ENCODE assay signal across 23 cellular contexts in the genomic region with DNA sequence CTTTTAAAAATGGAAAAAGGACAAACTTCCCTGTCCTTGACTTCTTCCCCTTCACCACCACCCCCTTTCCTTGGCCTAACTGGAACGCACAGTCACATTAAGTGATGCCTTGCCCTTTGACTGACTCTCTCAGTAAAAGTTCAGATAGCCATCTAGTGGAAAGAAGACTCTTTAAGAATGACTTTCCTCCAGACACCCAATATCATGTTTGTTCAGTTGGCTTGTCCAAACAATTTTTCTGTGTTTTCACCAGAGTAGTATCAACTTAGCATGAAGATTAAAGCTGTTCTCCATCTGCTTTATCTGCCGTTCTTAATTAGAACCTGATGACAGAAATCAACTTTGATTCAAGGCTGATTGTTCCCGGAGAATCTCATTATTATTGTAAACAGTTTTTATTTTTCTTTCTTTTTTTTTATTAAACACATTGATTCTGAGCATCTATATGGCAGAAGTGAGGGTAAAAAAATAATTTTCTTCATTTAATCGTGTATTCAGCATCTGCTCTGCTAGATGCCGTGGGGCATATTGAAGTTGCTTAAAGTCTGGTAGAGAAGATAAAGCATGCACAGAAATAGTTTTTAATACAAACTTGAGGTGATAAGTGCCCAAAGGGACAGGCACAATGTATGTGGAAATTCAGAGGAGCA. TPM values are rescaled to one million over a fixed set of nuclear protein-coding genes. Genes with fewer than 3 reads are reported as not detected.
DNase-seq lines count a peak whose midpoint lies in the region; ATAC-seq and TF ChIP-seq lines count a peak whose summit lies in the region.
"Had no signal": no experiment of that assay in that cellular context is flagged by ENCODE, and none has a peak within 500 bp of the region (broad histone marks: within the 10 kb centered on the region; RNA-seq: fewer than 3 reads in every experiment).

No MANE protein-coding gene starts in this region.

- TF ChIP-seq CTCF in chondrocyte (IDR thresholded peaks at IDR 0.05) (peak; percentile 36), mesothelial cell of epicardium (IDR thresholded peaks at IDR 0.05; ENCODE audit: unreplicated experiment) (no peak)

- H3K4me1 Mint-ChIP-seq in chondrocyte (ENCODE audit: low read depth) (peaks cover 15% of the 10 kb centered on the region), mesothelial cell of epicardium (peaks cover 25% of the 10 kb centered on the region)
- H3K4me1 Mint-ChIP-seq: activated B cell treated with CpG ODN at 0.5 μM for 24 hours, CD14-positive monocyte had no signal

- H3K27me3 Mint-ChIP-seq in chondrocyte (ENCODE audit: low read depth) (no peaks in the 10 kb centered on the region), mesothelial cell of epicardium (ENCODE audit: low read depth) (no peaks in the 10 kb centered on the region)
- H3K27me3 Mint-ChIP-seq: activated B cell treated with CpG ODN at 0.5 μM for 24 hours had no signal

- no peak for ATAC-seq in HG02885 (IDR thresholded peaks at IDR 0.05; ENCODE audit: poor library complexity, unreplicated experiment)
- ATAC-seq: gastroesophageal sphincter had no signal

- peaks cover 2% of the 10 kb centered on the region for H3K36me3 Mint-ChIP-seq in chondrocyte (ENCODE audit: low read depth)
- H3K36me3 Mint-ChIP-seq in mesothelial cell of epicardium: no peaks in the 10 kb centered on the region
- H3K36me3 Mint-ChIP-seq: CD14-positive monocyte had no signal

- H3K27ac Mint-ChIP-seq in chondrocyte (ENCODE audit: unreplicated experiment) (no peak overlapping the region), mesothelial cell of epicardium (peak overlapping the region; percentile 33)
- H3K27ac Mint-ChIP-seq: activated B cell treated with CpG ODN at 0.5 μM for 24 hours; CD14-positive monocyte; T-helper 1 cell treated with Interleukin-12 subunit alpha and Interleukin-12 subunit beta and Interleukin-4 antibody, amounts not matched to agents 30 μg/mL and 1 μg/mL, for 36 hours had no signal

- H3K4me3 Mint-ChIP-seq in chondrocyte (ENCODE audit: unreplicated experiment): no peak overlapping the region
- H3K4me3 Mint-ChIP-seq in mesothelial cell of epicardium: no peak overlapping the region
- H3K4me3 Mint-ChIP-seq: activated B cell treated with CpG ODN at 0.5 μM for 24 hours; CD14-positive monocyte; T-helper 1 cell treated with Interleukin-12 subunit alpha and Interleukin-12 subunit beta and Interleukin-4 antibody, amounts not matched to agents 30 μg/mL and 1 μg/mL, for 36 hours had no signal

- H3K9me3 Mint-ChIP-seq in chondrocyte (ENCODE audit: low read depth) (no peaks in the 10 kb centered on the region), mesothelial cell of epicardium (no peaks in the 10 kb centered on the region)
- H3K9me3 Mint-ChIP-seq: activated B cell treated with CpG ODN at 0.5 μM for 24 hours; T-helper 1 cell treated with Interleukin-12 subunit alpha and Interleukin-12 subunit beta and Interleukin-4 antibody, amounts not matched to agents 30 μg/mL and 1 μg/mL, for 36 hours had no signal

- peak; percentile 16 for DNase-seq in NCI-H2171 treated with DMSO at 0.1 percent for 48 hours (lab: John Stamatoyannopoulos, UW)
- no peak for DNase-seq in NCI-H2171 (lab: John Stamatoyannopoulos, UW)
- DNase-seq in RPMI7951 (ENCODE audit: low read depth): peak; percentile 2
- no peak for DNase-seq in chondrocyte (ENCODE audit: low spot score)
- no peak for DNase-seq in mesothelial cell of epicardium (ENCODE audit: low spot score in 2 of 2, unreplicated experiment in 2 of 2)
- DNase-seq in GM03348 (ENCODE audit: low spot score): no peak
- DNase-seq in D341Med (ENCODE audit: low spot score): no peak
- DNase-seq: activated B cell treated with CpG ODN at 0.5 μM for 24 hours; activated CD4-positive, alpha-beta T cell treated with anti-CD3 and anti-CD28 coated beads, Interleukin-2, amount 50 U/mL, for 48 hours; activated gamma-delta T cell treated with Interleukin-2 at 50 U/mL for 16 hours; dermis blood vessel endothelial cell; DMS 273 treated with DMSO at 0.1 percent for 48 hours; GF-D8; Kasumi-1; NCI-H1417; NCI-H526 treated with DMSO at 0.1 percent for 48 hours; nucleus accumbens; right lobe of liver; SHP77 treated with DMSO at 0.1 percent for 48 hours had no signal

RNA-seq across cellular contexts. Expression of a gene that starts 45.3 kb away (rescaled TPM):
- total RNA-seq in RPMI7951 (2014; rRNA removed; shearing (Covaris generic)): 4.1 and 4.3 TPM in 2 replicates
- total RNA-seq in chondrocyte (15.3 to 36.8 TPM (median 33.0 TPM) in 3 replicates), mesothelial cell of epicardium (10.9 to 12.5 TPM (median 11.4 TPM) in 3 replicates)

Comparison
In these comparisons a context has a peak if more than half of its experiments do, and no peak if none do; other contexts are left out.
1. DNase-seq: peak in NCI-H2171 treated with DMSO at 0.1 percent for 48 hours (single experiment) and RPMI7951 (single experiment); none in NCI-H2171 (single experiment), chondrocyte (single experiment), mesothelial cell of epicardium (0 of 2), GM03348 (single experiment) and D341Med (single experiment).